In the genomic region with DNA sequence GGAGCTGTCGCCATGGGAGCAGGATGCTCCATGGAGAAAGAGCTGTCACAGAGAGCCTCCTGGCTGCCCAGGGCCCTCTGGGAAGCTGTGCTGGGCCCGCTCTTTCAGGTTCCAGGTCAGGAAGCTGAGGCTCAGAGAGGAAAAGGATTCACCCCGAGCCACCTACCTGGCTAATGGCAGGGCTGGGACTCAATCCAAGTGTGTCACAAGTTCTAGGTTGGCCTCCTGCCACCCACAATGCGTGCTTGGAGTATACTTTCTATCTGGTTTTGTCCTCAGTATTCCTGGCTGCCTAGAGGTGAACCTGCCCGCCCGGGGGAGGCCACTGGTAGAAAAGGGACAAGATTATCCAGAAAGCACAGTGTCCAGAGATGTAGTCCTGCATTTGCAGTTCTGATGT, we compare ENCODE assay signal across 24 cellular contexts.
"Had no signal": no experiment of that assay in that cellular context is flagged by ENCODE, and none has a peak within 500 bp of the region (broad histone marks: within the 10 kb centered on the region; RNA-seq: fewer than 3 reads in every experiment).

No MANE protein-coding gene starts in this region.

- H3K9me3 ChIP-seq: esophagus squamous epithelium, gastroesophageal sphincter, heart left ventricle, lower lobe of right lung, sigmoid colon, upper lobe of right lung had no signal

- H3K4me2 ChIP-seq: smooth muscle cell had no signal

- H3K27ac ChIP-seq: esophagus squamous epithelium, gastroesophageal sphincter, heart left ventricle, lower lobe of right lung, sigmoid colon, upper lobe of right lung had no signal

- H3K4me1 ChIP-seq: lower lobe of right lung, upper lobe of right lung had no signal

- ATAC-seq: gastroesophageal sphincter; heart left ventricle; left colon; lower lobe of right lung; naive thymus-derived CD4-positive, alpha-beta T cell; stimulated activated naive B cell treated with anti-CD40 and anti-IgM and Interleukin-4, amounts not matched to agents 10 μg/mL and 1 μg/mL and 100 μg/mL, for 72 hours; upper lobe of right lung had no signal

- DNase-seq: activated B cell treated with CpG ODN at 0.5 μM for 24 hours; activated CD4-positive, alpha-beta memory T cell treated with anti-CD3 and anti-CD28 coated beads for 36 hours; activated CD4-positive, alpha-beta T cell treated with anti-CD3 and anti-CD28 coated beads for 4 hours; activated naive CD4-positive, alpha-beta T cell treated with Interleukin-2 at 50 U/mL for 16 hours; activated naive CD8-positive, alpha-beta T cell treated with anti-CD3 and anti-CD28 coated beads for 36 hours; activated T-cell treated with anti-CD3 and anti-CD28 coated beads, Interleukin-2, amount 50 U/mL, for 48 hours; amniotic stem cell; cerebellar nuclear complex; endodermal cell; esophagus squamous epithelium; heart left ventricle; left colon; lower lobe of right lung; naive thymus-derived CD4-positive, alpha-beta T cell; occipital lobe; sigmoid colon; stimulated activated CD4-positive, alpha-beta T cell treated with anti-CD3 and anti-CD28 coated beads, Interleukin-15, amount 100 ng/mL, for 24 hours; stimulated activated naive B cell treated with anti-CD40 and anti-IgM and Interleukin-4, amounts not matched to agents 10 μg/mL and 1 μg/mL and 100 μg/mL, for 72 hours; T-helper 1 cell; T1000; upper lobe of right lung had no signal

- H3K27me3 ChIP-seq: esophagus squamous epithelium, gastroesophageal sphincter, heart left ventricle, sigmoid colon, upper lobe of right lung had no signal

- H3K4me3 ChIP-seq: coronary artery, esophagus squamous epithelium, gastroesophageal sphincter, heart left ventricle, lower lobe of right lung, sigmoid colon, smooth muscle cell, upper lobe of right lung had no signal
